Comparison of ENCODE assay signal across 30 cellular contexts in the genomic region with DNA sequence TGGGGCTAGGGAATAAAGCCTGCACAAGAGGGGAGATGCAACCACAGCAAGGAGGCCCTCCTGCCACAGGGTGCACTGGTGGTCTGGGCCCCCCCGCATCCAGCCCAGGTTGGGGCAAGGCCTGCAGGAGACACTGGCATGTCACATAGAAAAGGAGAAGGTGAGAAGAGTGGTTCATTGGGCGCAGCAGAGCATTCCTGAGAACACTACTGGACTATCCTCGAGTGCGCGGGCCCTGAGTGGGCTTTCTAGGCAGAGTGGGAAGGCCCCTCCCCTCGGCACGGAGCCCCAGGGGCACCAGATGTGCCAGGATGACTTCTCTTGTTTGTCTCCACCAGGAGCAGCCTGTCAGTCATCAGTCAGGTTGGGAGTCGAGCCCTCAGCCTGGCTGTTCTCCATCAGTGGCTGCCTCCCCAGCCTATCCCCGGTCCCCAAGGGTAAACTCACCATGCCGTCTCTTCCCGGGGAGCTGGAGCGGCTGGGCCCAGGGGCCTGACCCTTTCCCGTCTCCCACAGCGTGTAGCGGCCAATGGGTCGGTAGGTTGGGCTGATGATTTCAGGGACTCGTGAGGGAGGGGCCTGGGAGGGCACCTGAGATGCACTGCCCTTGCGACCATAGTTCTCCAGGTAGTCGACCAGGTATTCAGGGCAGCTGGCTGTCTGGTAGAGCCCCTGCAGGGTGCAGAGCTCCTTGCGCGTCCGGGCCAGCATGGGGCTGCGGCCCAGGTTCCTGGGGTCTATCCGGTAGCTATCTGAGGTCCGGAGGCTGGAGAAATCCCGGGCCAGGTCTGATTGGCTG. TPM values are rescaled to one million over a fixed set of nuclear protein-coding genes. Genes with fewer than 3 reads are reported as not detected.
DNase-seq lines count a peak whose midpoint lies in the region; ATAC-seq, FAIRE-seq and TF ChIP-seq lines count a peak whose summit lies in the region.
"Had no signal": no experiment of that assay in that cellular context is flagged by ENCODE, and none has a peak within 500 bp of the region (broad histone marks: within the 10 kb centered on the region; RNA-seq: fewer than 3 reads in every experiment).

No MANE protein-coding gene starts in this region.

- H3K9ac ChIP-seq in H1 (replicated peaks in 1 of 4; ENCODE audit: extremely low read depth in 1 of 4, low read depth in 3 of 4, low read length in 3 of 4): no peak overlapping the region
- H3K9ac ChIP-seq: KMS-11 had no signal

- no peak overlapping the region for H2BK5ac ChIP-seq in H1 (ENCODE audit: low read depth, low read length)

- no peak for TF ChIP-seq CTCF in H1 (IDR thresholded peaks at IDR 0.05; ENCODE audit: control extremely low read depth in 1 of 3, insufficient read depth in 1 of 3, low read depth in 1 of 3, low read length in 3 of 3)
- no peak for TF ChIP-seq CTCF in omental fat pad (IDR thresholded peaks at IDR 0.05)

- H3K14ac ChIP-seq in H1 (ENCODE audit: insufficient read length): no peak overlapping the region

- H4K91ac ChIP-seq in H1 (replicated peaks; ENCODE audit: insufficient read length, low read length): no peak overlapping the region

- H2AFZ ChIP-seq in H1 (ENCODE audit: low read length): no peak overlapping the region

- no peak overlapping the region for H3K4me2 ChIP-seq in H1 (ENCODE audit: insufficient read depth in 1 of 2, low read depth in 2 of 2, low read length in 2 of 2)
- H3K4me2 ChIP-seq: KMS-11 had no signal

- no peak overlapping the region for H4K8ac ChIP-seq in H1 (ENCODE audit: extremely low read depth, insufficient read depth, low read length)

- POLR2A ChIA-PET in H1 (lab: Charles Lee; ENCODE audit: partially characterized antibody): interaction anchor here (1.0 to 6.6 kb wide), 2 partner anchors 11 to 28 kb away, joined by 3 to 32 read pairs; no protein-coding TSS in a partner anchor

- no peak for FAIRE-seq in H1 (lab: Jason Lieb, UNC)
- FAIRE-seq: A204.1, GM12878 had no signal

- 0 out of 2 replicates have a peak overlapping the region, but pooled peaks have one; percentile 46 for H2BK15ac ChIP-seq in H1 (ENCODE audit: low read length)

- H3K4ac ChIP-seq in H1 (replicated peaks; ENCODE audit: insufficient read length, low read depth, low read length): peak overlapping the region; percentile 58

- ATAC-seq in omental fat pad (ENCODE audit: low FRiP score): no peak
- ATAC-seq: activated CD4-positive, CD25-positive, alpha-beta regulatory T cell treated with anti-CD3 and anti-CD28 coated beads, Interleukin-2, amount 50 U/mL, for 24 hours; activated CD8-positive, alpha-beta T cell treated with anti-CD3 and anti-CD28 coated beads, Interleukin-2, amount 10 ng/mL, durations not matched to agents 7 days and 5 days; stimulated activated effector memory CD8-positive, alpha-beta T cell treated with anti-CD3 and anti-CD28 coated beads, Interleukin-12 subunit alpha, Interleukin-12 subunit beta, amount 100 ng/mL, for 72 hours had no signal

- H3K27ac ChIP-seq in H1 (ENCODE audit: low read depth, low read length) (no peak overlapping the region), temporal lobe (ENCODE audit: low read depth, low read length) (peak overlapping the region; percentile 82)
- H3K27ac ChIP-seq: KMS-11, skin epidermis, thoracic aorta had no signal

- 94% methylated on average over 24 of the region's 26 CpGs; no CpG with 5 or more reads in 1 of the 2 experiments for WGBS in H1 (ENCODE audit: extremely low coverage in 1 of 2, insufficient coverage in 1 of 2, insufficient read length in 1 of 2, insufficient replicate concordance in 2 of 2, low coverage in 1 of 2, low lambda C conversion rate in 2 of 2, missing lambda C conversion rate in 1 of 2), 2 experiments

- peaks cover 0 to 5% of the 10 kb centered on the region in 2 experiments for H4K20me1 ChIP-seq in H1 (replicated peaks in 1 of 2; ENCODE audit: control insufficient read depth in 1 of 2, insufficient read depth in 2 of 2, low read length in 2 of 2)

- peaks cover 0 to 5% (median 2%) of the 10 kb centered on the region in 4 experiments; a peak in 3 of 7 replicates for H3K27me3 ChIP-seq in H1 (replicated peaks in 1 of 4; ENCODE audit: control insufficient read depth in 3 of 4, extremely low read depth in 1 of 4, insufficient read depth in 3 of 4, low read length in 3 of 4)

- CTCF ChIA-PET in H1 (lab: Charles Lee; ENCODE audit: partially characterized antibody): interaction anchor here (0.6 to 26.3 kb wide), 18 partner anchors 12 to 643 kb away, joined by 3 to 474 read pairs (median 7); a partner anchor contains a TSS

- H3K56ac ChIP-seq in H1 (replicated peaks; ENCODE audit: insufficient read length, low read depth, low read length): no peak overlapping the region

- H3K9me3 ChIP-seq in H1 (ENCODE audit: insufficient read depth in 2 of 2, low read depth in 1 of 2, low read length in 1 of 2): no peaks in the 10 kb centered on the region
- H3K9me3 ChIP-seq: thoracic aorta had no signal

- H3K23ac ChIP-seq in H1 (ENCODE audit: insufficient read length): no peak overlapping the region

- no peak for TF ChIP-seq RAD21 in H1 (IDR thresholded peaks at IDR 0.05 in 1 of 2, conservative IDR thresholded peaks at IDR 0.05 in 1 of 2; ENCODE audit: low read depth in 2 of 2, low read length in 2 of 2)

- peaks cover 0 to 41% (median 27%) of the 10 kb centered on the region in 4 experiments; a peak in 6 of 7 replicates for H3K4me1 ChIP-seq in H1 (replicated peaks in 1 of 4; ENCODE audit: control insufficient read depth in 3 of 4, insufficient read depth in 4 of 4, low read length in 3 of 4)

- H3K79me1 ChIP-seq in H1 (ENCODE audit: low read depth, low read length): no peaks in the 10 kb centered on the region

- H3K79me2 ChIP-seq in H1 (ENCODE audit: control insufficient read depth in 1 of 2, insufficient read depth in 2 of 2, low read length in 2 of 2): no peaks in the 10 kb centered on the region

- H3K36me3 ChIP-seq in H1 (ENCODE audit: control insufficient read depth in 2 of 4, insufficient read depth in 4 of 4, low read length in 3 of 4): no peaks in the 10 kb centered on the region
- H3K36me3 ChIP-seq: thoracic aorta had no signal

- DNase-seq in NCI-H2171 treated with DMSO at 0.1 percent for 48 hours (lab: John Stamatoyannopoulos, UW): peak; percentile 41
- no peak for DNase-seq in NCI-H2171 (lab: John Stamatoyannopoulos, UW)
- DNase-seq in H1 (ENCODE audit: low read depth in 1 of 2, low spot score in 2 of 2): no peak
- DNase-seq in mesenteric fat pad (ENCODE audit: low spot score): peak; percentile 84
- DNase-seq in omental fat pad (ENCODE audit: low spot score): no peak
- DNase-seq in middle frontal gyrus (ENCODE audit: extremely low spot score, low spot score): no peak
- no peak for DNase-seq in NCI-H146 (lab: John Stamatoyannopoulos, UW)
- DNase-seq: activated naive CD4-positive, alpha-beta T cell treated with anti-CD3 and anti-CD28 coated beads for 36 hours; activated T-cell treated with anti-CD3 and anti-CD28 coated beads, Interleukin-2, amount 50 U/mL, for 48 hours; cerebellar nuclear complex; DND-41; effector CD4-positive, alpha-beta T cell; erythroblast; foreskin melanocyte; islet precursor cell; naive B cell; NCI-H2029; SIG-M5; stimulated activated CD4-positive, alpha-beta T cell treated with anti-CD3 and anti-CD28 coated beads, Interleukin-2, amount 100 ng/mL, for 24 hours had no signal

- no peak for TF ChIP-seq EP300 in H1 (IDR thresholded peaks at IDR 0.05; ENCODE audit: borderline replicate concordance in 1 of 2, low read depth in 2 of 2, low read length in 2 of 2)

- no peaks in the 10 kb centered on the region for H3K23me2 ChIP-seq in H1 (ENCODE audit: low read depth, low read length)

- no peak overlapping the region for H2BK12ac ChIP-seq in H1 (ENCODE audit: low read depth, low read length)

- no peak overlapping the region for H3K18ac ChIP-seq in H1 (ENCODE audit: extremely low read depth, low read length)

- H4K5ac ChIP-seq in H1 (ENCODE audit: insufficient read length, low read depth, low read length): no peak overlapping the region

- H2AK5ac ChIP-seq in H1 (ENCODE audit: low read depth, low read length): no peak overlapping the region

- no peak overlapping the region for H3K4me3 ChIP-seq in H1 (ENCODE audit: extremely low read depth in 1 of 4, insufficient read depth in 2 of 4, low read depth in 3 of 4, low read length in 4 of 4)
- H3K4me3 ChIP-seq: GM12878, skin epidermis, thoracic aorta had no signal

- no peak for TF ChIP-seq POLR2A in H1 (IDR thresholded peaks at IDR 0.05; ENCODE audit: control extremely low read depth in 1 of 2, low read depth in 2 of 2, low read length in 2 of 2)

- no peak overlapping the region for H2BK120ac ChIP-seq in H1 (replicated peaks; ENCODE audit: low read depth, low read length)

- H2BK20ac ChIP-seq in H1 (ENCODE audit: low read length): no peak overlapping the region

RNA-seq across cellular contexts. Expression of a gene that starts 9.0 kb away (rescaled TPM):
- 6.9 and 8.5 TPM in 2 replicates for total RNA-seq in H1 (2021; fragmentation: NEBNext Ultra II Directional; extraction: Animal tissue kit (Norgen Biotek cat#: 25700))
- polyA plus RNA-seq in H1 (2011; rRNA removed): 2.2 and 3.9 TPM in 2 replicates
- 2.1 TPM for polyA plus RNA-seq in H1 (2011; cell fraction: cytosol; rRNA removed)
- polyA plus RNA-seq in H1 (2011; cell fraction: nucleus; rRNA removed): 3.5 TPM
- polyA plus RNA-seq in H1 (2012, experiment 1 of 2): 5.3 to 6.6 TPM (median 5.9 TPM) in 4 replicates
- polyA plus RNA-seq in H1 (2012, experiment 2 of 2): 5.0 TPM
- polyA plus RNA-seq in H1 (2013, experiment 1 of 2): 4.6 TPM
- polyA plus RNA-seq in H1 (2013, experiment 2 of 2): 4.3 TPM
- polyA minus RNA-seq in H1 (2011; rRNA and poly(A)+ RNA removed): 7.0 and 7.9 TPM in 2 replicates
- 4.6 TPM for polyA minus RNA-seq in H1 (2011; cell fraction: cytosol; rRNA and poly(A)+ RNA removed)
- polyA minus RNA-seq in H1 (2011; cell fraction: nucleus; rRNA and poly(A)+ RNA removed): 7.3 TPM
- total RNA-seq in mesenteric fat pad: 4.2 TPM
- 0.74 TPM for total RNA-seq in temporal lobe
- total RNA-seq in omental fat pad: 10 to 100 TPM in 2 of 4 donors, under 1 TPM in 2; 0.63 to 18.7 (median 9.2) TPM

RNA-seq across cellular contexts. Expression of a gene that starts 26.0 kb away (rescaled TPM):
- total RNA-seq in H1 (2021; fragmentation: NEBNext Ultra II Directional; extraction: Animal tissue kit (Norgen Biotek cat#: 25700)): not detected in 2 replicates
- polyA plus RNA-seq in H1 (2011; rRNA removed): 0.02 TPM in 2 replicates
- not detected for polyA plus RNA-seq in H1 (2011; cell fraction: cytosol; rRNA removed)
- polyA plus RNA-seq in H1 (2011; cell fraction: nucleus; rRNA removed): 0.09 TPM
- polyA plus RNA-seq in H1 (2012, experiment 1 of 2): not detected in 4 replicates
- not detected for polyA plus RNA-seq in H1 (2012, experiment 2 of 2)
- polyA plus RNA-seq in H1 (2013, experiment 1 of 2): 0.02 TPM
- polyA plus RNA-seq in H1 (2013, experiment 2 of 2): 0.02 TPM
- polyA minus RNA-seq in H1 (2011; rRNA and poly(A)+ RNA removed): not detected in 2 replicates
- not detected for polyA minus RNA-seq in H1 (2011; cell fraction: cytosol; rRNA and poly(A)+ RNA removed)
- polyA minus RNA-seq in H1 (2011; cell fraction: nucleus; rRNA and poly(A)+ RNA removed): not detected
- total RNA-seq in mesenteric fat pad (not detected), temporal lobe (not detected), omental fat pad (not detected)
- total RNA-seq: activated CD8-positive, alpha-beta T cell treated with anti-CD3 and anti-CD28 coated beads, Interleukin-2, amount 10 ng/mL, durations not matched to agents 7 days and 5 days; activated naive CD4-positive, alpha-beta T cell treated with anti-CD3 and anti-CD28 coated beads for 36 hours; aorta; GM12878; HT-29 had no signal
- polyA plus RNA-seq: aorta, GM12878 had no signal

RNA-seq across cellular contexts. Expression of a gene that starts 31.8 kb away (rescaled TPM):
- 1.5 and 2.2 TPM in 2 replicates for total RNA-seq in H1 (2021; fragmentation: NEBNext Ultra II Directional; extraction: Animal tissue kit (Norgen Biotek cat#: 25700))
- 2.7 and 3.4 TPM in 2 replicates for polyA plus RNA-seq in H1 (2011; rRNA removed)
- 3.0 TPM for polyA plus RNA-seq in H1 (2011; cell fraction: cytosol; rRNA removed)
- 3.0 TPM for polyA plus RNA-seq in H1 (2011; cell fraction: nucleus; rRNA removed)
- polyA plus RNA-seq in H1 (2012, experiment 1 of 2): 1.1 to 2.5 TPM (median 1.7 TPM) in 4 replicates
- 2.3 TPM for polyA plus RNA-seq in H1 (2012, experiment 2 of 2)
- 1.3 TPM for polyA plus RNA-seq in H1 (2013, experiment 1 of 2)
- 1.5 TPM for polyA plus RNA-seq in H1 (2013, experiment 2 of 2)
- 0.73 and 0.76 TPM in 2 replicates for polyA minus RNA-seq in H1 (2011; rRNA and poly(A)+ RNA removed)
- polyA minus RNA-seq in H1 (2011; cell fraction: cytosol; rRNA and poly(A)+ RNA removed): 1.5 TPM
- 2.2 TPM for polyA minus RNA-seq in H1 (2011; cell fraction: nucleus; rRNA and poly(A)+ RNA removed)
- total RNA-seq in mesenteric fat pad: 52.9 TPM
- total RNA-seq in temporal lobe: 3.0 TPM
- total RNA-seq in omental fat pad: 10 to 100 TPM; 18.0 to 74.2 (median 35.5) TPM
- total RNA-seq: activated CD8-positive, alpha-beta T cell treated with anti-CD3 and anti-CD28 coated beads, Interleukin-2, amount 10 ng/mL, durations not matched to agents 7 days and 5 days; activated naive CD4-positive, alpha-beta T cell treated with anti-CD3 and anti-CD28 coated beads for 36 hours; GM12878 had no signal
- polyA plus RNA-seq: GM12878 had no signal

RNA-seq across cellular contexts. Expression of a gene that starts 38.1 kb away (rescaled TPM):
- 82.7 and 86.6 TPM in 2 replicates for total RNA-seq in H1 (2021; fragmentation: NEBNext Ultra II Directional; extraction: Animal tissue kit (Norgen Biotek cat#: 25700))
- 84.0 and 126 TPM in 2 replicates for polyA plus RNA-seq in H1 (2011; rRNA removed)
- 70.2 TPM for polyA plus RNA-seq in H1 (2011; cell fraction: cytosol; rRNA removed)
- polyA plus RNA-seq in H1 (2011; cell fraction: nucleus; rRNA removed): 78.5 TPM
- polyA plus RNA-seq in H1 (2012, experiment 1 of 2): 62.6 to 82.3 TPM (median 76.8 TPM) in 4 replicates
- polyA plus RNA-seq in H1 (2012, experiment 2 of 2): 108 TPM
- polyA plus RNA-seq in H1 (2013, experiment 1 of 2): 78.7 TPM
- 85.7 TPM for polyA plus RNA-seq in H1 (2013, experiment 2 of 2)
- 91.8 and 114 TPM in 2 replicates for polyA minus RNA-seq in H1 (2011; rRNA and poly(A)+ RNA removed)
- 73.1 TPM for polyA minus RNA-seq in H1 (2011; cell fraction: cytosol; rRNA and poly(A)+ RNA removed)
- polyA minus RNA-seq in H1 (2011; cell fraction: nucleus; rRNA and poly(A)+ RNA removed): 59.0 TPM
- total RNA-seq in mesenteric fat pad: 20.6 TPM
- 4.7 TPM for total RNA-seq in temporal lobe
- total RNA-seq in omental fat pad: 10 to 100 TPM in 1 of 4 donors, 1 to 10 TPM in 3; 8.9 to 11.1 (median 9.4) TPM

RNA-seq across cellular contexts. Expression of a gene that starts 50.5 kb away (rescaled TPM):
- total RNA-seq in H1 (2021; fragmentation: NEBNext Ultra II Directional; extraction: Animal tissue kit (Norgen Biotek cat#: 25700)): 259 and 286 TPM in 2 replicates
- polyA plus RNA-seq in H1 (2011; rRNA removed): 2,050 and 2,479 TPM in 2 replicates
- 1,448 TPM for polyA plus RNA-seq in H1 (2011; cell fraction: cytosol; rRNA removed)
- polyA plus RNA-seq in H1 (2011; cell fraction: nucleus; rRNA removed): 660 TPM
- 327 to 599 TPM (median 496 TPM) in 4 replicates for polyA plus RNA-seq in H1 (2012, experiment 1 of 2)
- 595 TPM for polyA plus RNA-seq in H1 (2012, experiment 2 of 2)
- polyA plus RNA-seq in H1 (2013, experiment 1 of 2): 909 TPM
- 1,095 TPM for polyA plus RNA-seq in H1 (2013, experiment 2 of 2)
- 708 and 816 TPM in 2 replicates for polyA minus RNA-seq in H1 (2011; rRNA and poly(A)+ RNA removed)
- 233 TPM for polyA minus RNA-seq in H1 (2011; cell fraction: cytosol; rRNA and poly(A)+ RNA removed)
- polyA minus RNA-seq in H1 (2011; cell fraction: nucleus; rRNA and poly(A)+ RNA removed): 264 TPM
- 33.4 TPM for total RNA-seq in mesenteric fat pad
- 21.4 TPM for total RNA-seq in temporal lobe
- total RNA-seq in omental fat pad: 10 to 100 TPM; 12.0 to 71.5 (median 33.3) TPM
- total RNA-seq: activated CD8-positive, alpha-beta T cell treated with anti-CD3 and anti-CD28 coated beads, Interleukin-2, amount 10 ng/mL, durations not matched to agents 7 days and 5 days had no signal

Comparison
In these comparisons a context has a peak if more than half of its experiments do, and no peak if none do; other contexts are left out.
1. DNase-seq: peak in NCI-H2171 treated with DMSO at 0.1 percent for 48 hours (single experiment) and mesenteric fat pad (single experiment); none in NCI-H2171 (single experiment), H1 (0 of 2), omental fat pad (single experiment), middle frontal gyrus (single experiment) and NCI-H146 (single experiment).